Comparison of ENCODE assay signal across 7 cellular contexts in the genomic region with DNA sequence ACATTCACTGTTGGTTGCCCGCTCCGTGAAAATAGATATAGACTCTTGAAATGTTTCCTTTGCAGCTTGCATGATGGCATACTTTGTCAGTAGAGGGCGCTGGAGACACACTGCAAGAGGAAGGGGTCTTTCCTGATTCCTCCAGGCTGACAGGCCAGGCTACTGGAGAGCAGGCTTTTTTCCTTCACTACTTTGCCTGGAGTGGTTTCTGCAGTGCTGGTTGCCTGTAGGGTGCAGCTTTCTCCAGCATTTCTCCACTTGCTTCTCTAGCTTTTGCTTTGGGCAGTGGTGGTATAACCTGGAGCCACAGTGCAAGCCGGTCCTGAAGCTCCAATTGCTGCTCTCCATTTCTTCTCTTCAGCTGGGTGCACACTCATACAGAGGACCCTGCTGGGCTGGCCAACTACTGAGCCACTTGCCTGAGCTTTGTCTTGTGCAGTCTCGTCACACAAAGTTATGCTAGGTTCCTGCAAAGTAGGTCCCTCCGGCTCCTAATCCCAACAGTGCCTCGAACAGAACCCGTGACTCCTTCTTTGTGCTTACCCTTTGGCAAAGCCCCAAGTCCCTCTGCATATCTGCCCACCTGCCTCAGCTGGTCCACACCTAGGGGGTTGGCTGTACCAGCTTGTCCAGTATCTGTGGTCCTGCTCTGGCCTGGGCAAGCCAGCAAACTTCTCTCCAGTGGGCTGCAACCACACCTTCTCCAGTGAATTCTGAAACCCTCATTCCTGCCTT. TPM values are rescaled to one million over a fixed set of nuclear protein-coding genes. Genes with fewer than 3 reads are reported as not detected.
DNase-seq lines count a peak whose midpoint lies in the region; ATAC-seq, FAIRE-seq and TF ChIP-seq lines count a peak whose summit lies in the region.

No MANE protein-coding gene starts in this region.

- H4K20me1 ChIP-seq in hepatocyte (ENCODE audit: insufficient read depth, poor library complexity, severe bottlenecking), result no peaks in the 10 kb centered on the region

- H3K9me2 ChIP-seq in hepatocyte (replicated peaks; ENCODE audit: insufficient read depth), result no peaks in the 10 kb centered on the region

- H2AFZ ChIP-seq in hepatocyte, result no peak overlapping the region

- no peak overlapping the region for H3K27ac ChIP-seq in hepatocyte

- H3K4me2 ChIP-seq in hepatocyte, result no peak overlapping the region

- peak; percentile 89 for TF ChIP-seq CTCF in hepatocyte (IDR thresholded peaks at IDR 0.05; ENCODE audit: poor library complexity)

- H3K4me1 ChIP-seq in hepatocyte (ENCODE audit: insufficient read depth), result no peaks in the 10 kb centered on the region

- H3K4me3 ChIP-seq in hepatocyte (no peak overlapping the region), skeletal muscle cell (ENCODE audit: low read depth, low read length) (no peak overlapping the region)

- peak; percentile 8 for FAIRE-seq in G401.6 (lab: Jason Lieb, UNC)

- DNase-seq in NCI-H510A treated with DMSO at 0.1 percent for 48 hours (lab: John Stamatoyannopoulos, UW) (peak; percentile 98), amygdala (lab: John Stamatoyannopoulos, UW) (peak in 33 of 56 donors; percentile 0 to 62 (median 9)), hepatocyte (ENCODE audit: low spot score) (peak; percentile 91), skeletal muscle cell (ENCODE audit: low read depth) (peak; percentile 62)

- no peaks in the 10 kb centered on the region for H3K36me3 ChIP-seq in hepatocyte (replicated peaks; ENCODE audit: insufficient read depth, low read depth)

- H3K9me3 ChIP-seq in hepatocyte (ENCODE audit: low read depth), result no peaks in the 10 kb centered on the region

- H3K79me2 ChIP-seq in hepatocyte, result no peaks in the 10 kb centered on the region

- no peaks in the 10 kb centered on the region for H3K27me3 ChIP-seq in hepatocyte

- ATAC-seq in GM19468 (IDR thresholded peaks at IDR 0.05; ENCODE audit: extremely low read depth, unreplicated experiment), result peak; percentile 49
- peak; percentile 80 for ATAC-seq in HG03520 (IDR thresholded peaks at IDR 0.05; ENCODE audit: unreplicated experiment)

- WGBS in hepatocyte (ENCODE audit: low lambda C conversion rate, missing lambda C conversion rate), result 65% methylated on average over 8 of the region's 8 CpGs

RNA-seq across cellular contexts. Expression of gene RASSF6, which starts 46.3 kb away (rescaled TPM):
- 6.0 and 6.5 TPM in 2 replicates for total RNA-seq in hepatocyte
- polyA plus RNA-seq in hepatocyte, result 2.1 and 3.0 TPM in 2 replicates

Comparison
In these comparisons a context has a peak if more than half of its experiments do, and no peak if none do; other contexts are left out.
1. DNase-seq: peak in every context shown above with its lines; median percentile 98 in NCI-H510A treated with DMSO at 0.1 percent for 48 hours; 91 in hepatocyte; 62 in skeletal muscle cell; 9 in amygdala.